Comparison of ENCODE assay signal across 15 cellular contexts in the genomic region with DNA sequence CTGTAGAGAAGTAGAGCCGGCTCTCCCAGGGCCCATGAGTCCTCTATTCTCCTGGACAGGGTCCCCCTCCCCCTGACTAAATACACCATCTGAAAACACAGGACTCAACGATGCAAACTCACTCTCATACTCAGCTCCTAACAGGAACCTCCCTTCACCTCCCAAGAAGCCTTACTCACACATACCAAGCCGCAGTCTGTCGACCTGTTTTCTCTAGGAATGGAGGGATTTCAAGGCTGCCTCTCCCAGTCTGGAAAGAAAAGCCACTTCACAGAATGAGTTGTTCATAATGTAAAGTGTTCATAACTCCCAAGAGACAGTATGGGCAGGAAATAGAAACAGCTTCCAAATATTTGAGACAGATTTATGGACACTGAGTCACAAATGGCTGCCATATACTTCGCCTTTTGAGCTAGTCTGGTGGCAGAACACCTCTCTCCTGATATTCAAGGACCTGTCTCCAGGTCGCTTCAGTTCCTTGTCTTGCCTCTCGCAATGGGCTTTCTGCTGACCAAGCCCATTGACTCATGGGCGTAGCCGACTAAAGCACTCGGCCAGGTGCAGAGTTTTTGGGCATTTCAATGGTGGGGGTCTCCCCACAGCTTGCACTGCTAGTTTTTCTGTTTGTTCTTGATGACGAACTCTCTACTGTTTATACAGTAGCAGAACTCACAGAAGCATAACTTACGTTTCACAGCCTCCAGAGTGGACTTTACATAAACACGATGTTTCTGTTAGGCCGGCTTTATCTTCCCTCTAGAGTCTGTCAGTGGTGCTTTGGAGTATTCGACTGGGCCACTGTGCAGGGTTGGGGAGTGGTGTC. TPM values are rescaled to one million over a fixed set of nuclear protein-coding genes. Genes with fewer than 3 reads are reported as not detected.
DNase-seq lines count a peak whose midpoint lies in the region; ATAC-seq and TF ChIP-seq lines count a peak whose summit lies in the region.
"Had no signal": no experiment of that assay in that cellular context is flagged by ENCODE, and none has a peak within 500 bp of the region (broad histone marks: within the 10 kb centered on the region; RNA-seq: fewer than 3 reads in every experiment).

No MANE protein-coding gene starts in this region.

- TF ChIP-seq CTCF in hepatocyte (IDR thresholded peaks at IDR 0.05; ENCODE audit: poor library complexity) = no peak
- no peak for TF ChIP-seq CTCF in smooth muscle cell (IDR thresholded peaks at IDR 0.05; ENCODE audit: borderline replicate concordance, insufficient read depth, poor library complexity, severe bottlenecking)

- H3K4me2 ChIP-seq in hepatocyte (no peak overlapping the region), smooth muscle cell (peak overlapping the region; percentile 88)

- no peaks in the 10 kb centered on the region for H3K9me2 ChIP-seq in hepatocyte (replicated peaks; ENCODE audit: insufficient read depth)

- no peak for ATAC-seq in HG03442 (IDR thresholded peaks at IDR 0.05; ENCODE audit: unreplicated experiment)
- ATAC-seq in GM21786 (IDR thresholded peaks at IDR 0.05; ENCODE audit: unreplicated experiment) = no peak
- ATAC-seq: naive thymus-derived CD4-positive, alpha-beta T cell had no signal

- peak overlapping the region; percentile 39 for H3K4me3 ChIP-seq in adipocyte (ENCODE audit: low read length)
- H3K4me3 ChIP-seq in hepatocyte = no peak overlapping the region
- no peak overlapping the region for H3K4me3 ChIP-seq in smooth muscle cell

- peak overlapping the region; percentile 27 for H3K9ac ChIP-seq in adipocyte (ENCODE audit: low read length)
- H3K9ac ChIP-seq in smooth muscle cell (ENCODE audit: low read depth) = peak overlapping the region; percentile 75

- H2AFZ ChIP-seq in hepatocyte (no peak overlapping the region), smooth muscle cell (ENCODE audit: low read depth) (no peak overlapping the region)

- DNase-seq in GM04503 (ENCODE audit: low read depth) = peak; percentile 99
- no peak for DNase-seq in adipocyte (ENCODE audit: low read depth)
- peak; percentile 12 for DNase-seq in hepatocyte (ENCODE audit: low spot score)
- DNase-seq in smooth muscle cell (lab: John Stamatoyannopoulos, UW; ENCODE audit: unreplicated experiment) = no peak
- DNase-seq in activated CD8-positive, alpha-beta memory T cell treated with anti-CD3 and anti-CD28 coated beads for 24 hours = no peak
- DNase-seq in amniotic stem cell (lab: John Stamatoyannopoulos, UW) = no peak
- DNase-seq: activated CD8-positive, alpha-beta memory T cell treated with anti-CD3 and anti-CD28 coated beads, Interleukin-2, amount 50 U/mL, for 48 hours; cerebellar nuclear complex; DMS 273 treated with DMSO at 0.1 percent for 48 hours; hippocampal formation; naive thymus-derived CD4-positive, alpha-beta T cell; NCI-H510A treated with DMSO at 0.1 percent for 48 hours had no signal

- no peaks in the 10 kb centered on the region for H3K36me3 ChIP-seq in adipocyte (ENCODE audit: control insufficient read depth, insufficient read depth, low read length, severe bottlenecking)
- H3K36me3 ChIP-seq in hepatocyte (replicated peaks; ENCODE audit: insufficient read depth, low read depth) = no peaks in the 10 kb centered on the region
- H3K36me3 ChIP-seq in smooth muscle cell (ENCODE audit: low read depth) = no peaks in the 10 kb centered on the region

- 62% methylated on average over 15 of the region's 15 CpGs for WGBS in hepatocyte (ENCODE audit: low lambda C conversion rate, missing lambda C conversion rate)
- 21% methylated on average over 15 of the region's 15 CpGs for WGBS in smooth muscle cell (ENCODE audit: low lambda C conversion rate)

- no peaks in the 10 kb centered on the region for H3K9me3 ChIP-seq in adipocyte (ENCODE audit: control insufficient read depth, low read length)
- H3K9me3 ChIP-seq in hepatocyte (ENCODE audit: low read depth) = no peaks in the 10 kb centered on the region
- no peaks in the 10 kb centered on the region for H3K9me3 ChIP-seq in smooth muscle cell (replicated peaks; ENCODE audit: low read depth)

- H3F3A ChIP-seq in smooth muscle cell (ENCODE audit: low read depth) = peaks cover 54% of the 10 kb centered on the region

- H3K4me1 ChIP-seq in adipocyte (ENCODE audit: control insufficient read depth, insufficient read depth, low read length) (peaks cover 60% of the 10 kb centered on the region), hepatocyte (ENCODE audit: insufficient read depth) (peaks cover 47% of the 10 kb centered on the region), smooth muscle cell (ENCODE audit: low read depth) (peaks cover 45% of the 10 kb centered on the region)

- H3K27me3 ChIP-seq in adipocyte (replicated peaks; ENCODE audit: control insufficient read depth, insufficient read depth, low read length) (no peaks in the 10 kb centered on the region), hepatocyte (no peaks in the 10 kb centered on the region), smooth muscle cell (ENCODE audit: low read depth) (no peaks in the 10 kb centered on the region)

- H3K79me2 ChIP-seq in hepatocyte (peaks cover 18% of the 10 kb centered on the region), smooth muscle cell (ENCODE audit: low read depth) (peaks cover 26% of the 10 kb centered on the region)

- H3K27ac ChIP-seq in hepatocyte = peak overlapping the region; percentile 79
- H3K27ac ChIP-seq in smooth muscle cell (ENCODE audit: low read depth) = peak overlapping the region; percentile 95

- no peaks in the 10 kb centered on the region for H4K20me1 ChIP-seq in hepatocyte (ENCODE audit: insufficient read depth, poor library complexity, severe bottlenecking)
- peaks cover 20% of the 10 kb centered on the region for H4K20me1 ChIP-seq in smooth muscle cell (ENCODE audit: low read depth)

RNA-seq across cellular contexts. Expression of gene IL17B, which starts 25.0 kb away (rescaled TPM):
- total RNA-seq in hepatocyte (0.60 TPM in 1 of 2 replicates, not detected in the other), smooth muscle cell (12.0 and 24.8 TPM in 2 replicates)
- polyA plus RNA-seq in hepatocyte (0.27 TPM in 1 of 2 replicates, not detected in the other), smooth muscle cell (10.4 and 11.6 TPM in 2 replicates)
- total RNA-seq: naive thymus-derived CD4-positive, alpha-beta T cell; T-helper 1 cell treated with Interleukin-12 subunit alpha and Interleukin-12 subunit beta and Interleukin-4 antibody, amounts not matched to agents 30 ng/mL and 1 ng/mL, for 36 hours had no signal
- polyA plus RNA-seq: naive thymus-derived CD4-positive, alpha-beta T cell had no signal

RNA-seq across cellular contexts. Expression of gene PCYOX1L, which starts 46.3 kb away (rescaled TPM):
- total RNA-seq in hepatocyte = 8.9 and 9.1 TPM in 2 replicates
- polyA plus RNA-seq in hepatocyte = 12.9 and 14.4 TPM in 2 replicates
- 6.4 and 14.3 TPM in 2 replicates for total RNA-seq in smooth muscle cell
- polyA plus RNA-seq in smooth muscle cell = 13.4 and 17.2 TPM in 2 replicates

RNA-seq across cellular contexts. Expression of gene GRPEL2, which starts 58.8 kb away (rescaled TPM):
- total RNA-seq in hepatocyte (18.7 and 19.6 TPM in 2 replicates), smooth muscle cell (13.0 and 21.7 TPM in 2 replicates)
- polyA plus RNA-seq in hepatocyte (6.7 and 7.6 TPM in 2 replicates), smooth muscle cell (4.6 and 5.2 TPM in 2 replicates)

Comparison
In these comparisons a context has a peak if more than half of its experiments do, and no peak if none do; other contexts are left out.
1. DNase-seq: peak in GM04503 (single experiment) and hepatocyte (single experiment); none in adipocyte (single experiment), smooth muscle cell (single experiment), activated CD8-positive, alpha-beta memory T cell treated with anti-CD3 and anti-CD28 coated beads for 24 hours (single experiment) and amniotic stem cell (single experiment).